21 cellular contexts compared by ENCODE assay signal in genomic region chrX:24774650-24775049, GRCh38.
DNase-seq lines count a peak whose midpoint lies in the region; ATAC-seq, FAIRE-seq and TF ChIP-seq lines count a peak whose summit lies in the region.
"Had no signal": no experiment of that assay in that cellular context is flagged by ENCODE, and none has a peak within 500 bp of the region (broad histone marks: within the 10 kb centered on the region; RNA-seq: fewer than 3 reads in every experiment).

No MANE protein-coding gene starts in this region.

- POLR2A ChIA-PET in OCI-LY7 (lab: Charles Lee): no interaction called here

- intact Hi-C loops in OCI-LY7 (cut with micrococcal nuclease; ENCODE audit: unreplicated experiment) (no loop called here), kidney (cut with DNase I) (no loop called here)

- H3K9me3 ChIP-seq in OCI-LY7 (ENCODE audit: low read length) (no peaks in the 10 kb centered on the region), kidney (ENCODE audit: control insufficient read depth in 1 of 2, low read length in 2 of 2) (no peaks in the 10 kb centered on the region)
- H3K9me3 ChIP-seq: HAP-1, Peyer's patch had no signal

- FAIRE-seq in colon (lab: Jason Lieb, UNC) (peak; percentile 83), kidney (lab: Jason Lieb, UNC) (peak; percentile 93)
- FAIRE-seq: K562 had no signal

- H3K4me3 ChIP-seq in OCI-LY7 (ENCODE audit: low read depth, low read length, poor library complexity, severe bottlenecking) (no peak overlapping the region), kidney (ENCODE audit: low read length in 2 of 2) (no peak overlapping the region)
- H3K4me3 ChIP-seq: HAP-1, K562, Peyer's patch had no signal

- peaks cover 11% of the 10 kb centered on the region; the same call in 1 of the 2 replicates for H3K79me2 ChIP-seq in OCI-LY7 (ENCODE audit: insufficient read depth, low read depth, low read length)

- no peak for ATAC-seq in GM21737 (IDR thresholded peaks at IDR 0.05; ENCODE audit: unreplicated experiment)
- ATAC-seq: CD8-positive, alpha-beta T cell; K562 had no signal

- H3K9me2 ChIP-seq in OCI-LY7 (ENCODE audit: insufficient read depth, low read length): no peaks in the 10 kb centered on the region

- H3K4me1 ChIP-seq in OCI-LY7 (ENCODE audit: insufficient read depth, low read length, poor library complexity, severe bottlenecking) (peaks cover 57% of the 10 kb centered on the region), kidney (ENCODE audit: control insufficient read depth in 1 of 2, insufficient read depth in 1 of 2, low read depth in 1 of 2, low read length in 2 of 2) (peaks cover 0 to 5% of the 10 kb centered on the region in 2 donors)
- H3K4me1 ChIP-seq: Peyer's patch had no signal

- CTCF ChIA-PET in OCI-LY7 (lab: Charles Lee; ENCODE audit: unreplicated experiment): no interaction called here

- no peak overlapping the region for H2AFZ ChIP-seq in OCI-LY7 (ENCODE audit: low read length)

- peak overlapping the region; percentile 89 for H3K27ac ChIP-seq in OCI-LY7 (ENCODE audit: low read depth, low read length, poor library complexity, severe bottlenecking)
- H3K27ac ChIP-seq in kidney (ENCODE audit: low read depth in 2 of 2, low read length in 2 of 2): no peak overlapping the region
- H3K27ac ChIP-seq: Peyer's patch had no signal

- H3K4me2 ChIP-seq in OCI-LY7 (ENCODE audit: low read length): no peak overlapping the region

- H3K36me3 ChIP-seq in OCI-LY7 (ENCODE audit: insufficient read depth, low read length) (peaks cover 76% of the 10 kb centered on the region), kidney (ENCODE audit: control insufficient read depth in 1 of 2, insufficient read depth in 2 of 2, low read length in 2 of 2) (no peaks in the 10 kb centered on the region)
- H3K36me3 ChIP-seq: Peyer's patch had no signal

- no peak overlapping the region for H3K9ac ChIP-seq in kidney (ENCODE audit: low read length in 2 of 2)

- TF ChIP-seq CTCF in OCI-LY7 (conservative IDR thresholded peaks at IDR 0.05; ENCODE audit: low read length) (no peak), kidney (IDR thresholded peaks at IDR 0.05; ENCODE audit: borderline replicate concordance, extremely low read depth, insufficient read depth) (no peak)

- no peaks in the 10 kb centered on the region for H4K20me1 ChIP-seq in OCI-LY7 (ENCODE audit: insufficient read depth, low read length)

- DNase-seq in COLO829 (ENCODE audit: low spot score): peak; percentile 35
- no peak for DNase-seq in OCI-LY7 (ENCODE audit: low spot score)
- DNase-seq in kidney: no peak
- no peak for DNase-seq in NCI-H345 treated with DMSO at 0.1 percent for 48 hours (lab: John Stamatoyannopoulos, UW; ENCODE audit: unreplicated experiment)
- no peak for DNase-seq in superior temporal gyrus (ENCODE audit: extremely low spot score)
- no peak for DNase-seq in amniotic stem cell (lab: John Stamatoyannopoulos, UW)
- DNase-seq: AML-193; C1 segment of cervical spinal cord; CD8-positive, alpha-beta T cell; DMS53; NCI-H1092; NCI-H1436 treated with DMSO at 0.1 percent for 48 hours; NCI-H1930; NCI-H2227 treated with DMSO at 0.1 percent for 48 hours; NCI-H510A treated with DMSO at 0.1 percent for 48 hours; NCI-H748 treated with DMSO at 0.1 percent for 48 hours; Peyer's patch had no signal

- BruUV-seq in OCI-LY7 (replicated peaks; lab: Mats Ljungman, UMichigan): no TSS peak
